18 cellular contexts compared by ENCODE assay signal in the genomic region with DNA sequence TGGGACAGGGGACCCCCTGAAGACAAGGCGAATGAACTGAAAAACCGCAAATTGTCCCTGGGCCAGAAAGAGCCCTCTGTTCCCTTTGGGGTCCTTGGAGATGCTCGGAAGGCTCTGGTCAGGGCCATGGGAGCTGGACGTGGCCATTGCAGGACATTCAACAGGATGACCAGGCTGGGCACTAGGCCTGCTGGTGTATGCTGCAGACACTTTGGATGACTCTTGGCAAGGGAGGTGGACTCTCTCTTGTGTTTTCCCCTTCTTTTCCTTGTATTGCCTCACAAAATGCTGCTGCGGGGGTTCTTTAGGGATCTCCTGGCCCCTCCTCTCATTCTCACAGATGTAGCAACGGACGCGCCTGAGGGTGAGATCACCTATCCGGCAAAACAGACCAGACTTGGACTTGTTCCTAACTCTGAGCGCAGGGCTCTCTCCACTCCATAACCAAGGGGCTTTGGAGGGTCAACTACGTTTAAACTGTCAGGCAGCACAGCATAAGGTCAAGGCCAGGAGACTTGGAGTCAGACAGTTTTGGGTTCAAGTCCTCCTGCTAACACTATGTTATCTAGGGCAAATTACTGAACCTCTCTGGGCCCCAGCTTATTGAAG.
"Had no signal": no experiment of that assay in that cellular context is flagged by ENCODE, and none has a peak within 500 bp of the region (broad histone marks: within the 10 kb centered on the region; RNA-seq: fewer than 3 reads in every experiment).

No MANE protein-coding gene starts in this region.

- H3K27ac ChIP-seq: ovary, psoas muscle, sigmoid colon, stomach, thyroid gland had no signal

- ATAC-seq: effector memory CD8-positive, alpha-beta T cell; naive thymus-derived CD4-positive, alpha-beta T cell; psoas muscle; right cardiac atrium; stimulated activated effector memory CD8-positive, alpha-beta T cell treated with anti-CD3 and anti-CD28 coated beads, Interleukin-12 subunit alpha, Interleukin-12 subunit beta, amount 100 ng/mL, for 72 hours had no signal

- H3K27me3 ChIP-seq: ovary, sigmoid colon, stomach, thyroid gland had no signal

- H3K36me3 ChIP-seq: ovary, sigmoid colon, stomach, thyroid gland had no signal

- H3K4me3 Mint-ChIP-seq: effector memory CD8-positive, alpha-beta T cell; naive thymus-derived CD4-positive, alpha-beta T cell; nephron; stimulated activated effector memory CD8-positive, alpha-beta T cell treated with anti-CD3 and anti-CD28 coated beads, Interleukin-12 subunit alpha, Interleukin-12 subunit beta, amount 100 ng/mL, for 72 hours had no signal

- H3K36me3 Mint-ChIP-seq: naive thymus-derived CD4-positive, alpha-beta T cell; stimulated activated effector memory CD8-positive, alpha-beta T cell treated with anti-CD3 and anti-CD28 coated beads, Interleukin-12 subunit alpha, Interleukin-12 subunit beta, amount 100 ng/mL, for 72 hours had no signal

- H3K4me1 ChIP-seq: psoas muscle, sigmoid colon, thyroid gland had no signal

- DNase-seq: effector memory CD8-positive, alpha-beta T cell; mammary epithelial cell; mesendoderm; midbrain; naive thymus-derived CD4-positive, alpha-beta T cell; nucleus accumbens; ovary; psoas muscle; right cardiac atrium; sigmoid colon; stimulated activated CD4-positive, alpha-beta T cell treated with anti-CD3 and anti-CD28 coated beads, Interleukin-2, amount 100 ng/mL, for 24 hours; stimulated activated CD4-positive, alpha-beta T cell treated with anti-CD3 and anti-CD28 coated beads, Interleukin-4, amount 100 ng/mL, for 24 hours; stimulated activated naive CD4-positive, alpha-beta T cell treated with Interleukin-2 at 50 U/mL for 16 hours; stomach; thyroid gland; trophoblast cell had no signal

- H3K4me3 ChIP-seq: ovary, psoas muscle, sigmoid colon, stomach, thyroid gland had no signal

- H3K9me3 ChIP-seq: ovary, psoas muscle, sigmoid colon, stomach, thyroid gland had no signal

- H3K4me1 Mint-ChIP-seq: nephron; stimulated activated effector memory CD8-positive, alpha-beta T cell treated with anti-CD3 and anti-CD28 coated beads, Interleukin-12 subunit alpha, Interleukin-12 subunit beta, amount 100 ng/mL, for 72 hours had no signal

- H3K9me3 Mint-ChIP-seq: effector memory CD8-positive, alpha-beta T cell; stimulated activated effector memory CD8-positive, alpha-beta T cell treated with anti-CD3 and anti-CD28 coated beads, Interleukin-12 subunit alpha, Interleukin-12 subunit beta, amount 100 ng/mL, for 72 hours had no signal

- H3K27ac Mint-ChIP-seq: nephron; stimulated activated effector memory CD8-positive, alpha-beta T cell treated with anti-CD3 and anti-CD28 coated beads, Interleukin-12 subunit alpha, Interleukin-12 subunit beta, amount 100 ng/mL, for 72 hours had no signal
